Comparison of ENCODE assay signal across 12 cellular contexts in the genomic region with DNA sequence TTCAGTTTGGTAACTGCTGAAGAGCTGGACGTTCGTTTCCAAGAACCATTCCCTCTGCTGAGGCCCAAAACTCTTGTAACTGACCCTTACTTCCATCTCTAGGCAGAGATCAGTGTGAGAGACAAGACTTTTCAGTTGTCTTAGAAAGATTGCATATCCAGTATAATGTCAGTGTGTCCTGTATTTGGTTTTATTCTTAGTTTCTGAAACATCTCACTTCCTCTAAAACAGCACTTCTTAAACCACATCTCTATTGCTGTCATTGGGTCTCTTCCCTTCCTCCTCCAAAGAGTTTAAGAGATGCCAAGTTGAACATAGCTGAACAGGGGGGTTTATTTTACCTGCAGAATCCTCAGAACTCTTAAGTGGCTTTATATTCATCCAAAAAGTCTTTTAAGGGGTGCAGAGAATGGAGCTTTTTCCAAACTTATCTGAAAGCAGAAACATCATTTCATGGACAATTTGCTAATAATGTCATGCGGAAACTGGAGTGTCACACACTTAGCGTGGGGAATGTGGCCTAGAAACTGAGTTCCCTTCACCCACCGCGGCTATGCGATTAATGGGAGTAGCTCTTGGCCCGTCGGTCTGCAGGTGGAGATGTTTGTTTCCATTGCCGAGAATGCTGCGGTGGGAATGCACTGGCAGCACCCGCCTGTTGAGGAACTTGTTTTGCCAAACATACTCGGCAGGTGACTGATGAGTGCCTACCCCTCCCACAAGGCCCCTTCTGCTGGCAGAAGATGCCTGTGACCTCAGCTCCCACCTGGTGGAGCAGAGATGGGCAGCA.
DNase-seq lines count a peak whose midpoint lies in the region; ATAC-seq and TF ChIP-seq lines count a peak whose summit lies in the region.
"Had no signal": no experiment of that assay in that cellular context is flagged by ENCODE, and none has a peak within 500 bp of the region (broad histone marks: within the 10 kb centered on the region; RNA-seq: fewer than 3 reads in every experiment).

No MANE protein-coding gene starts in this region.

- H3K9me3 ChIP-seq in heart right ventricle, result no peaks in the 10 kb centered on the region
- H3K9me3 ChIP-seq: upper lobe of left lung had no signal

- no peak overlapping the region for H3K4me3 Mint-ChIP-seq in mesothelial cell of epicardium
- H3K4me3 Mint-ChIP-seq: activated naive CD4-positive, alpha-beta T cell treated with anti-CD3 and anti-CD28 coated beads, Interleukin-2, amount 50 U/mL, for 24 hours; T-helper 1 cell treated with Interleukin-12 subunit alpha and Interleukin-12 subunit beta and Interleukin-4 antibody, amounts not matched to agents 30 μg/mL and 1 μg/mL, for 36 hours had no signal

- no peak overlapping the region for H3K4me3 ChIP-seq in heart right ventricle
- H3K4me3 ChIP-seq: upper lobe of left lung had no signal

- H3K4me1 Mint-ChIP-seq in mesothelial cell of epicardium, result no peaks in the 10 kb centered on the region

- no peaks in the 10 kb centered on the region for H3K9me3 Mint-ChIP-seq in mesothelial cell of epicardium
- H3K9me3 Mint-ChIP-seq: activated naive CD4-positive, alpha-beta T cell treated with anti-CD3 and anti-CD28 coated beads, Interleukin-2, amount 50 U/mL, for 24 hours; T-helper 1 cell treated with Interleukin-12 subunit alpha and Interleukin-12 subunit beta and Interleukin-4 antibody, amounts not matched to agents 30 μg/mL and 1 μg/mL, for 36 hours had no signal

- H3K36me3 Mint-ChIP-seq in mesothelial cell of epicardium, result no peaks in the 10 kb centered on the region
- H3K36me3 Mint-ChIP-seq: activated naive CD4-positive, alpha-beta T cell treated with anti-CD3 and anti-CD28 coated beads, Interleukin-2, amount 50 U/mL, for 24 hours had no signal

- intact Hi-C loops in cardiac septum (cut with DNase I) (loop anchor here (10.0 kb wide), 1 partner anchor 723 kb away; the partner anchor contains the start of gene MMP17), heart right ventricle (cut with DNase I) (loop anchor here in 6 of 10 donors (10.0 kb wide), 5 partner anchors 177 to 903 kb away; partner anchors contain the start of gene SFSWAP (in 1 of the 6))

- H3K36me3 ChIP-seq in heart right ventricle, result peaks cover 0 to 15% (median 0%) of the 10 kb centered on the region in 9 donors

- TF ChIP-seq CTCF in heart right ventricle (IDR thresholded peaks at IDR 0.05), result no peak
- TF ChIP-seq CTCF in mesothelial cell of epicardium (IDR thresholded peaks at IDR 0.05; ENCODE audit: unreplicated experiment), result no peak

- H3K27ac ChIP-seq in heart right ventricle, result no peak overlapping the region
- H3K27ac ChIP-seq: upper lobe of left lung had no signal

- ATAC-seq in heart right ventricle, result no peak
- ATAC-seq in HG02870 (IDR thresholded peaks at IDR 0.05; ENCODE audit: unreplicated experiment), result peak; percentile 72

- peak; percentile 53 for DNase-seq in cardiac septum (ENCODE audit: low spot score)
- no peak for DNase-seq in heart right ventricle
- peak; percentile 92 for DNase-seq in NOMO-1 treated with DMSO at 0.1 percent for 48 hours (lab: John Stamatoyannopoulos, UW; ENCODE audit: unreplicated experiment)
- no peak for DNase-seq in NCI-H1092 treated with DMSO at 0.1 percent for 48 hours (lab: John Stamatoyannopoulos, UW)
- no peak for DNase-seq in mesothelial cell of epicardium (ENCODE audit: low spot score in 2 of 2, unreplicated experiment in 2 of 2)
- no peak for DNase-seq in globus pallidus (ENCODE audit: low spot score)
- no peak for DNase-seq in stimulated activated CD4-positive, alpha-beta T cell treated with anti-CD3 and anti-CD28 coated beads, Interleukin-4, amount 100 ng/mL, for 24 hours
- DNase-seq: NCI-H1105 had no signal

- peaks cover 0 to 23% (median 17%) of the 10 kb centered on the region in 9 donors for H3K4me1 ChIP-seq in heart right ventricle

- WGBS in heart right ventricle, 2 donors, result 87 to 88% methylated on average over 13 of the region's 13 CpGs

- H3K27me3 ChIP-seq in heart right ventricle, result no peaks in the 10 kb centered on the region
- H3K27me3 ChIP-seq: upper lobe of left lung had no signal

- H3K27me3 Mint-ChIP-seq in mesothelial cell of epicardium (ENCODE audit: low read depth), result peaks cover 16% of the 10 kb centered on the region
- H3K27me3 Mint-ChIP-seq: activated naive CD4-positive, alpha-beta T cell treated with anti-CD3 and anti-CD28 coated beads, Interleukin-2, amount 50 U/mL, for 24 hours had no signal

- H3K27ac Mint-ChIP-seq in mesothelial cell of epicardium, result no peak overlapping the region
- H3K27ac Mint-ChIP-seq: activated naive CD4-positive, alpha-beta T cell treated with anti-CD3 and anti-CD28 coated beads, Interleukin-2, amount 50 U/mL, for 24 hours; T-helper 1 cell treated with Interleukin-12 subunit alpha and Interleukin-12 subunit beta and Interleukin-4 antibody, amounts not matched to agents 30 μg/mL and 1 μg/mL, for 36 hours had no signal

Comparison
In these comparisons a context has a peak if more than half of its experiments do, and no peak if none do; other contexts are left out.
1. DNase-seq: peak in cardiac septum (single experiment) and NOMO-1 treated with DMSO at 0.1 percent for 48 hours (single experiment); none in heart right ventricle (0 of 2), NCI-H1092 treated with DMSO at 0.1 percent for 48 hours (single experiment), mesothelial cell of epicardium (0 of 2), globus pallidus (single experiment) and stimulated activated CD4-positive, alpha-beta T cell treated with anti-CD3 and anti-CD28 coated beads, Interleukin-4, amount 100 ng/mL, for 24 hours (single experiment).